In the genomic region with DNA sequence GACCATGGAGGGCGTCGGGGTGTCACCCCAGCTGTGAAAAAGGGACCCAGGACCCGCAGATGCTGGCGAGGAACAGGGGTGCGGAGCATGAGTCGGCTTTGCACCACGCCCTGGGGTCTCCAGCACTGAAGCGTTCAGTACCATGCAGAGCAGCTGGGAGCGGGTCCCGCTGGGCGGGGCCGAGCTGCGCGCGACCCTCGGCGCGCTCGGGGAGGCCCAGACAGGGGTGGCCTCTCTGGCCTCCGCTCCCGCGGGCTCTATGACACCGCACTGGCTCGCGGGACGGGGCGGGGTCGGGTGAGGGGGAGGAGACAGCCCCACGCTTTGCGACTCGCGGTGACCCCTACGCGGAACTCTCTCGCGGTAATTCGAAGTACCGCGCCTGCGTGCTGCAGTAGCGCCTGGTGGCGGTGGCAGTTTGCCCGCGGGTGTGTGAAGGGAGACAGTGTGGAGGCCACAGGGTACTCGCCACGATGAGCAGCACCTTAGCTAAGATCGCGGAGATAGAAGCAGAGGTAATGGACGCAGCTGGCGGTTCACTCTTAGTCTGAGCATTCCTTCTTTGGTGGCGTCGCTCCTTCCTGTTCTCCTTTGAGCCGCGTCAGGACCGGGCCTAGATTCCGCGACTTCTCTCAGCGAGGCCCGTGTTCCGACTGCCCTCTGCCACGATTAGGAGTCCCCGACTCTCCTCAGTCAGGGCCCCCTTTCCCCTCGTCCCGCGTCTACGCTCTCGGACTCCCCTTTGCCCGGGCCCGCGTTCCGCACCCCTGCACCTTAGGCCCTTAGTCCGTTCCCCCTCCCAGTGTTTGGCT, we compare ENCODE assay signal across 8 cellular contexts. TPM values are rescaled to one million over a fixed set of nuclear protein-coding genes. Genes with fewer than 3 reads are reported as not detected.
DNase-seq lines count a peak whose midpoint lies in the region; ATAC-seq and TF ChIP-seq lines count a peak whose summit lies in the region.

A gene with protein sequence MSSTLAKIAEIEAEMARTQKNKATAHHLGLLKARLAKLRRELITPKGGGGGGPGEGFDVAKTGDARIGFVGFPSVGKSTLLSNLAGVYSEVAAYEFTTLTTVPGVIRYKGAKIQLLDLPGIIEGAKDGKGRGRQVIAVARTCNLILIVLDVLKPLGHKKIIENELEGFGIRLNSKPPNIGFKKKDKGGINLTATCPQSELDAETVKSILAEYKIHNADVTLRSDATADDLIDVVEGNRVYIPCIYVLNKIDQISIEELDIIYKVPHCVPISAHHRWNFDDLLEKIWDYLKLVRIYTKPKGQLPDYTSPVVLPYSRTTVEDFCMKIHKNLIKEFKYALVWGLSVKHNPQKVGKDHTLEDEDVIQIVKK (plus strand): TSS at position 394 of the 812 bp plus-strand sequence. CDS start 80 bp downstream, at position 474.

- H3K4me3 Mint-ChIP-seq in activated T-helper 1 cell treated with anti-CD3 and anti-CD28 coated beads, Interleukin-12 subunit alpha, Interleukin-12 subunit beta, Interleukin-2, Interleukin-4 antibody, amounts not matched to agents 30 ng/mL and 10 ng/mL and 1 ng/mL, durations not matched to agents 14 hours and 24 hours and 36 hours: peak within 1 kb of the TSS; percentile 100
- H3K4me3 Mint-ChIP-seq in naive thymus-derived CD4-positive, alpha-beta T cell: peak within 1 kb of the TSS; percentile 92 to 99 (median 96)
- peak within 1 kb of the TSS; percentile 93 to 99 for H3K4me3 Mint-ChIP-seq in stimulated activated naive B cell treated with anti-CD40 and anti-IgM and Interleukin-4, amounts not matched to agents 10 μg/mL and 1 μg/mL and 100 μg/mL, for 72 hours

- H3K36me3 ChIP-seq in DND-41 (ENCODE audit: insufficient read depth, low read length): peaks cover 39% of the 10 kb centered on the region
- peaks cover 15% of the 10 kb centered on the region; the same call in 1 of the 2 replicates for H3K36me3 ChIP-seq in Karpas-422 (ENCODE audit: insufficient read depth, low read length)
- peaks cover 0 to 25% (median 6%) of the 10 kb centered on the region in 3 experiments for H3K36me3 ChIP-seq in naive thymus-derived CD4-positive, alpha-beta T cell (ENCODE audit: control insufficient read depth in 2 of 3, insufficient read depth in 3 of 3, low read length in 3 of 3)

- H4K20me1 ChIP-seq in DND-41 (ENCODE audit: insufficient read depth, low read length) (peaks cover 8% of the 10 kb centered on the region; the same call in 1 of the 2 replicates), Karpas-422 (ENCODE audit: insufficient read depth, low read depth, low read length) (peaks cover 13% of the 10 kb centered on the region; the same call in 1 of the 2 replicates)

- POLR2A ChIA-PET in naive thymus-derived CD4-positive, alpha-beta T cell (lab: Charles Lee): interaction anchor here (0.6 to 2.9 kb wide), 13 partner anchors 53 to 1846 kb away, joined by 3 to 42 read pairs (median 3); a partner anchor contains a TSS

- intact Hi-C loops in activated T-helper 1 cell treated with anti-CD3 and anti-CD28 coated beads, Interleukin-12 subunit alpha, Interleukin-12 subunit beta, Interleukin-2, Interleukin-4 antibody, amounts not matched to agents 30 ng/mL and 10 ng/mL and 1 ng/mL, durations not matched to agents 14 hours and 24 hours and 36 hours (cut with micrococcal nuclease): loop anchor here (1.0 to 10.0 kb wide), 8 partner anchors 53 to 545 kb away; a partner anchor contains a TSS
- intact Hi-C loops in naive thymus-derived CD4-positive, alpha-beta T cell (cut with micrococcal nuclease): loop anchor here (1.0 to 5.0 kb wide), 16 partner anchors 52 to 545 kb away; a partner anchor contains a TSS

- DNase-seq in DND-41: peak; percentile 99
- DNase-seq in Karpas-422: peak; percentile 98
- peak; percentile 96 for DNase-seq in RKO (ENCODE audit: low spot score)
- DNase-seq in activated T-helper 1 cell treated with anti-CD3 and anti-CD28 coated beads, Interleukin-12 subunit alpha, Interleukin-12 subunit beta, Interleukin-2, Interleukin-4 antibody, amounts not matched to agents 30 ng/mL and 10 ng/mL and 1 ng/mL, durations not matched to agents 14 hours and 24 hours and 36 hours (ENCODE audit: low spot score): peak; percentile 97
- peak; percentile 96 for DNase-seq in fibroblast of gingiva (ENCODE audit: low read depth)
- peak; percentile 90 to 98 (median 93) for DNase-seq in naive thymus-derived CD4-positive, alpha-beta T cell
- peak; percentile 96 for DNase-seq in stimulated activated naive B cell treated with anti-CD40 and anti-IgM and Interleukin-4, amounts not matched to agents 10 μg/mL and 1 μg/mL and 100 μg/mL, for 72 hours

- ATAC-seq in DND-41 (ENCODE audit: insufficient read depth, low read depth): peak; percentile 97
- peak; percentile 91 for ATAC-seq in GM21825 (IDR thresholded peaks at IDR 0.05; ENCODE audit: unreplicated experiment)
- peak; percentile 99 for ATAC-seq in naive thymus-derived CD4-positive, alpha-beta T cell
- ATAC-seq in stimulated activated naive B cell treated with anti-CD40 and anti-IgM and Interleukin-4, amounts not matched to agents 10 μg/mL and 1 μg/mL and 100 μg/mL, for 72 hours (replicated peaks): peak; percentile 99 to 100

- H2AFZ ChIP-seq in DND-41 (ENCODE audit: low read depth, low read length): peak within 1 kb of the TSS; percentile 99
- H2AFZ ChIP-seq in Karpas-422 (ENCODE audit: low read length): peak within 1 kb of the TSS; percentile 27; the same call in 1 of the 2 replicates

- H3K9me2 ChIP-seq in Karpas-422 (replicated peaks; ENCODE audit: insufficient read depth, low read length): no peaks in the 10 kb centered on the region

- H3K9me3 ChIP-seq in DND-41 (ENCODE audit: insufficient read depth, low read length, severe bottlenecking) (no peaks in the 10 kb centered on the region), Karpas-422 (ENCODE audit: low read length) (peaks cover 1% of the 10 kb centered on the region)
- H3K9me3 ChIP-seq in naive thymus-derived CD4-positive, alpha-beta T cell (ENCODE audit: control insufficient read depth in 2 of 3, low read length in 3 of 3): no peaks in the 10 kb centered on the region

- H3K4me1 ChIP-seq in DND-41 (ENCODE audit: insufficient read depth, low read length): peaks cover 37% of the 10 kb centered on the region
- peaks cover 19% of the 10 kb centered on the region for H3K4me1 ChIP-seq in Karpas-422 (ENCODE audit: low read length)
- peaks cover 10 to 15% of the 10 kb centered on the region in 2 donors for H3K4me1 ChIP-seq in naive thymus-derived CD4-positive, alpha-beta T cell (ENCODE audit: control insufficient read depth in 2 of 2, insufficient read depth in 2 of 2, low read length in 2 of 2)

- peak within 1 kb of the TSS; percentile 99 for H3K27ac ChIP-seq in DND-41 (ENCODE audit: low read length)
- H3K27ac ChIP-seq in Karpas-422 (ENCODE audit: low read length): peak within 1 kb of the TSS; percentile 53
- peak within 1 kb of the TSS; percentile 91 for H3K27ac ChIP-seq in naive thymus-derived CD4-positive, alpha-beta T cell (ENCODE audit: low read depth, low read length)

- H3K9me3 Mint-ChIP-seq in activated T-helper 1 cell treated with anti-CD3 and anti-CD28 coated beads, Interleukin-12 subunit alpha, Interleukin-12 subunit beta, Interleukin-2, Interleukin-4 antibody, amounts not matched to agents 30 ng/mL and 10 ng/mL and 1 ng/mL, durations not matched to agents 14 hours and 24 hours and 36 hours: peaks cover 2% of the 10 kb centered on the region
- no peaks in the 10 kb centered on the region for H3K9me3 Mint-ChIP-seq in naive thymus-derived CD4-positive, alpha-beta T cell
- peaks cover under 1 to 2% of the 10 kb centered on the region in 2 donors for H3K9me3 Mint-ChIP-seq in stimulated activated naive B cell treated with anti-CD40 and anti-IgM and Interleukin-4, amounts not matched to agents 10 μg/mL and 1 μg/mL and 100 μg/mL, for 72 hours

- H3K4me1 Mint-ChIP-seq in activated T-helper 1 cell treated with anti-CD3 and anti-CD28 coated beads, Interleukin-12 subunit alpha, Interleukin-12 subunit beta, Interleukin-2, Interleukin-4 antibody, amounts not matched to agents 30 ng/mL and 10 ng/mL and 1 ng/mL, durations not matched to agents 14 hours and 24 hours and 36 hours (ENCODE audit: low read depth): peaks cover 13% of the 10 kb centered on the region
- H3K4me1 Mint-ChIP-seq in naive thymus-derived CD4-positive, alpha-beta T cell: peaks cover 5 to 35% (median 22%) of the 10 kb centered on the region in 7 donors
- H3K4me1 Mint-ChIP-seq in stimulated activated naive B cell treated with anti-CD40 and anti-IgM and Interleukin-4, amounts not matched to agents 10 μg/mL and 1 μg/mL and 100 μg/mL, for 72 hours: peaks cover 4 to 5% of the 10 kb centered on the region in 2 donors

- H3K36me3 Mint-ChIP-seq in activated T-helper 1 cell treated with anti-CD3 and anti-CD28 coated beads, Interleukin-12 subunit alpha, Interleukin-12 subunit beta, Interleukin-2, Interleukin-4 antibody, amounts not matched to agents 30 ng/mL and 10 ng/mL and 1 ng/mL, durations not matched to agents 14 hours and 24 hours and 36 hours (ENCODE audit: low read depth): peaks cover 25% of the 10 kb centered on the region
- H3K36me3 Mint-ChIP-seq in naive thymus-derived CD4-positive, alpha-beta T cell: peaks cover 0 to 16% (median 7%) of the 10 kb centered on the region in 5 donors
- H3K36me3 Mint-ChIP-seq in stimulated activated naive B cell treated with anti-CD40 and anti-IgM and Interleukin-4, amounts not matched to agents 10 μg/mL and 1 μg/mL and 100 μg/mL, for 72 hours: peaks cover 11 to 20% of the 10 kb centered on the region in 2 donors

- peak within 1 kb of the TSS; percentile 79 for H3K4me2 ChIP-seq in DND-41 (ENCODE audit: insufficient read depth, low read length)
- peak within 1 kb of the TSS; percentile 100 for H3K4me2 ChIP-seq in Karpas-422 (ENCODE audit: low read depth, low read length, poor library complexity, severe bottlenecking)

- H3K79me2 ChIP-seq in DND-41 (ENCODE audit: insufficient read depth, low read length): peaks cover 57% of the 10 kb centered on the region
- peaks cover 49% of the 10 kb centered on the region for H3K79me2 ChIP-seq in Karpas-422 (ENCODE audit: low read length)

- H3K27ac Mint-ChIP-seq in activated T-helper 1 cell treated with anti-CD3 and anti-CD28 coated beads, Interleukin-12 subunit alpha, Interleukin-12 subunit beta, Interleukin-2, Interleukin-4 antibody, amounts not matched to agents 30 ng/mL and 10 ng/mL and 1 ng/mL, durations not matched to agents 14 hours and 24 hours and 36 hours: peak within 1 kb of the TSS; percentile 93
- peak within 1 kb of the TSS; percentile 85 to 97 (median 94) for H3K27ac Mint-ChIP-seq in naive thymus-derived CD4-positive, alpha-beta T cell
- peak within 1 kb of the TSS; percentile 92 for H3K27ac Mint-ChIP-seq in stimulated activated naive B cell treated with anti-CD40 and anti-IgM and Interleukin-4, amounts not matched to agents 10 μg/mL and 1 μg/mL and 100 μg/mL, for 72 hours

- H3K4me3 ChIP-seq in DND-41 (ENCODE audit: low read depth in 1 of 2, low read length in 2 of 2): peak within 1 kb of the TSS; percentile 96 to 99
- H3K4me3 ChIP-seq in Karpas-422 (ENCODE audit: low read length): peak within 1 kb of the TSS; percentile 89
- peak within 1 kb of the TSS; percentile 88 for H3K4me3 ChIP-seq in naive thymus-derived CD4-positive, alpha-beta T cell (ENCODE audit: low read length)

- peak within 1 kb of the TSS; percentile 98 for H3K9ac ChIP-seq in DND-41 (ENCODE audit: low read depth, low read length)
- peak within 1 kb of the TSS; percentile 86 for H3K9ac ChIP-seq in Karpas-422 (ENCODE audit: low read length)

- CTCF ChIA-PET in naive thymus-derived CD4-positive, alpha-beta T cell (lab: Charles Lee): interaction anchor here (2.2 kb wide), 1 partner anchor 53 kb away, joined by 5 read pairs; a partner anchor contains a TSS

- H3K27me3 ChIP-seq in DND-41 (ENCODE audit: insufficient read depth, low read length, poor library complexity): no peaks in the 10 kb centered on the region
- no peaks in the 10 kb centered on the region for H3K27me3 ChIP-seq in Karpas-422 (ENCODE audit: low read length)
- H3K27me3 ChIP-seq in naive thymus-derived CD4-positive, alpha-beta T cell (ENCODE audit: control insufficient read depth in 2 of 2, insufficient read depth in 2 of 2, low read length in 2 of 2): no peaks in the 10 kb centered on the region

- peak; percentile 2 for TF ChIP-seq CTCF in DND-41 (IDR thresholded peaks at IDR 0.05; ENCODE audit: borderline replicate concordance, extremely low read depth, low read length, poor library complexity, severe bottlenecking)

- peaks cover 2% of the 10 kb centered on the region for H3K27me3 Mint-ChIP-seq in activated T-helper 1 cell treated with anti-CD3 and anti-CD28 coated beads, Interleukin-12 subunit alpha, Interleukin-12 subunit beta, Interleukin-2, Interleukin-4 antibody, amounts not matched to agents 30 ng/mL and 10 ng/mL and 1 ng/mL, durations not matched to agents 14 hours and 24 hours and 36 hours (ENCODE audit: insufficient read depth)
- H3K27me3 Mint-ChIP-seq in naive thymus-derived CD4-positive, alpha-beta T cell: no peaks in the 10 kb centered on the region
- peaks cover 0 to 2% of the 10 kb centered on the region in 2 donors for H3K27me3 Mint-ChIP-seq in stimulated activated naive B cell treated with anti-CD40 and anti-IgM and Interleukin-4, amounts not matched to agents 10 μg/mL and 1 μg/mL and 100 μg/mL, for 72 hours

RNA-seq across cellular contexts. Expression of the gene that starts here (rescaled TPM):
- 48.7 and 55.2 TPM in 2 replicates for total RNA-seq in Karpas-422 (2014; rRNA removed; shearing (Covaris generic); ENCODE audit: low replicate concordance)
- total RNA-seq in activated T-helper 1 cell treated with anti-CD3 and anti-CD28 coated beads, Interleukin-12 subunit alpha, Interleukin-12 subunit beta, Interleukin-2, Interleukin-4 antibody, amounts not matched to agents 30 ng/mL and 10 ng/mL and 1 ng/mL, durations not matched to agents 14 hours and 24 hours and 36 hours: 113 and 125 TPM in 2 replicates
- 100 to 1,000 TPM in 2 of 5 experiments, 10 to 100 TPM in 3; 53.3 to 109 (median 84.4) TPM for total RNA-seq in naive thymus-derived CD4-positive, alpha-beta T cell
- 10 to 100 TPM; 81.1 to 88.3 TPM for polyA plus RNA-seq in naive thymus-derived CD4-positive, alpha-beta T cell

Comparison
In these comparisons a context has a peak if more than half of its experiments do, and no peak if none do; other contexts are left out.
1. Peak in every context shown above with its lines: DNase-seq, ATAC-seq, H3K4me3 ChIP-seq and H3K27ac ChIP-seq.